ENCODE assay signal across 16 cellular contexts in genomic region chr22:48940266-48940987, GRCh38.
DNase-seq lines count a peak whose midpoint lies in the region; TF ChIP-seq lines count a peak whose summit lies in the region.
"Had no signal": no experiment of that assay in that cellular context is flagged by ENCODE, and none has a peak within 500 bp of the region (broad histone marks: within the 10 kb centered on the region; RNA-seq: fewer than 3 reads in every experiment).

No MANE protein-coding gene starts in this region.

- in situ Hi-C loops in transverse colon (cut with MboI; ENCODE audit: low pct_ligation_motif_present in 1 of 4, low pct_unique_long_range_greater_than_20kb in 1 of 4, low sequenced_read_pairs in 3 of 4): no loop called here

- no peak overlapping the region for H4K91ac ChIP-seq in neuronal stem cell (ENCODE audit: low read depth, low read length, poor library complexity)

- H3K4me3 ChIP-seq in neuronal stem cell (ENCODE audit: low read length in 2 of 2): no peak overlapping the region
- no peak overlapping the region for H3K4me3 ChIP-seq in transverse colon
- H3K4me3 ChIP-seq: adrenal gland, gastrocnemius medialis had no signal

- intact Hi-C loops in transverse colon (cut with DNase I; ENCODE audit: low total_unique reads): no loop called here

- H2BK15ac ChIP-seq in neuronal stem cell (ENCODE audit: low read length): peak overlapping the region; percentile 25

- H3K27me3 ChIP-seq in neuronal stem cell (ENCODE audit: control insufficient read depth in 3 of 3, insufficient read depth in 3 of 3, low read depth in 1 of 3, low read length in 3 of 3) (no peaks in the 10 kb centered on the region), transverse colon (peaks cover 5% of the 10 kb centered on the region)
- H3K27me3 ChIP-seq: adrenal gland, gastrocnemius medialis had no signal

- H2BK5ac ChIP-seq in neuronal stem cell (ENCODE audit: low read length): no peak overlapping the region

- no peak for TF ChIP-seq CTCF in transverse colon (IDR thresholded peaks at IDR 0.05)

- H2AFZ ChIP-seq in neuronal stem cell (ENCODE audit: low read length): no peak overlapping the region

- H2AK5ac ChIP-seq in neuronal stem cell (ENCODE audit: low read depth, low read length): peak overlapping the region; percentile 9

- no peak overlapping the region for H3K9ac ChIP-seq in neuronal stem cell (ENCODE audit: low read depth, low read length, poor library complexity)

- no peak overlapping the region for H2BK120ac ChIP-seq in neuronal stem cell (ENCODE audit: low read depth, low read length)

- H3K4me1 ChIP-seq in neuronal stem cell (ENCODE audit: control insufficient read depth in 2 of 2, insufficient read depth in 1 of 2, low read depth in 1 of 2, low read length in 2 of 2) (no peaks in the 10 kb centered on the region), transverse colon (no peaks in the 10 kb centered on the region)
- H3K4me1 ChIP-seq: adrenal gland, gastrocnemius medialis had no signal

- H3K4me2 ChIP-seq in neuronal stem cell (ENCODE audit: insufficient read depth, low read length, poor library complexity, severe bottlenecking): no peak overlapping the region

- H3K23ac ChIP-seq in neuronal stem cell (ENCODE audit: low read depth, low read length, poor library complexity): no peak overlapping the region

- TF ChIP-seq EP300 in transverse colon (IDR thresholded peaks at IDR 0.05; ENCODE audit: low read depth): no peak

- H3K36me3 ChIP-seq in neuronal stem cell (replicated peaks in 1 of 2; ENCODE audit: control insufficient read depth in 2 of 2, insufficient read depth in 2 of 2, low read length in 2 of 2) (no peaks in the 10 kb centered on the region), transverse colon (no peaks in the 10 kb centered on the region)
- H3K36me3 ChIP-seq: adrenal gland, gastrocnemius medialis had no signal

- DNase-seq in activated CD8-positive, alpha-beta memory T cell treated with anti-CD3 and anti-CD28 coated beads, Interleukin-2, amount 50 U/mL, for 48 hours: peak; percentile 17
- DNase-seq in activated CD8-positive, alpha-beta memory T cell treated with anti-CD3 and anti-CD28 coated beads for 24 hours: no peak
- peak; percentile 34 for DNase-seq in ecto neural progenitor cell (ENCODE audit: low spot score)
- DNase-seq in neuronal stem cell (ENCODE audit: low spot score): no peak
- peak; percentile 3 for DNase-seq in transverse colon
- DNase-seq in kidney tubule cell (ENCODE audit: low spot score): no peak
- no peak for DNase-seq in COLO829 (ENCODE audit: low spot score)
- DNase-seq in NCI-H510A treated with DMSO at 0.1 percent for 48 hours (lab: John Stamatoyannopoulos, UW): no peak
- DNase-seq: DMS79 treated with DMSO at 0.1 percent for 48 hours; gastrocnemius medialis; GDM1; NCI-H1694; NCI-H2171; stimulated activated CD4-positive, alpha-beta T cell treated with anti-CD3 and anti-CD28 coated beads, Interleukin-4, amount 100 ng/mL, for 24 hours; T-helper 9 cell had no signal

- H3K4ac ChIP-seq in neuronal stem cell (ENCODE audit: low read length): no peak overlapping the region

- no peak overlapping the region for H4K8ac ChIP-seq in neuronal stem cell (ENCODE audit: low read depth, low read length)

- H3K14ac ChIP-seq in neuronal stem cell (ENCODE audit: low read length): no peak overlapping the region

- H3K27ac ChIP-seq in neuronal stem cell (replicated peaks; ENCODE audit: low read length) (no peak overlapping the region), transverse colon (no peak overlapping the region)
- H3K27ac ChIP-seq: adrenal gland, gastrocnemius medialis had no signal

- WGBS in neuronal stem cell (ENCODE audit: extremely low coverage in 2 of 2, insufficient read length in 2 of 2, insufficient replicate concordance in 1 of 2), 2 donors: no CpG with 5 or more reads among the region's 19 CpGs
- 73% methylated on average over 19 of the region's 19 CpGs; no CpG with 5 or more reads in 1 of the 2 donors for WGBS in transverse colon (ENCODE audit: low coverage in 1 of 2), 2 donors

- no peak overlapping the region for H2BK12ac ChIP-seq in neuronal stem cell (ENCODE audit: low read length)

- no peak overlapping the region for H3K18ac ChIP-seq in neuronal stem cell (ENCODE audit: low read length)

- H3K9me3 ChIP-seq in neuronal stem cell (replicated peaks in 1 of 2; ENCODE audit: control insufficient read depth in 2 of 2, insufficient read depth in 1 of 2, low read depth in 1 of 2, low read length in 2 of 2) (peaks cover 0 to 6% of the 10 kb centered on the region in 2 donors), transverse colon (no peaks in the 10 kb centered on the region)
- H3K9me3 ChIP-seq: adrenal gland, gastrocnemius medialis had no signal

- TF ChIP-seq POLR2A in transverse colon (IDR thresholded peaks at IDR 0.05): no peak

- no peaks in the 10 kb centered on the region for H3K79me1 ChIP-seq in neuronal stem cell (ENCODE audit: low read depth, low read length)

Comparison
In these comparisons a context has a peak if more than half of its experiments do, and no peak if none do; other contexts are left out.
1. DNase-seq: peak in activated CD8-positive, alpha-beta memory T cell treated with anti-CD3 and anti-CD28 coated beads, Interleukin-2, amount 50 U/mL, for 48 hours (single experiment), ecto neural progenitor cell (single experiment) and transverse colon (single experiment); none in activated CD8-positive, alpha-beta memory T cell treated with anti-CD3 and anti-CD28 coated beads for 24 hours (single experiment), neuronal stem cell (single experiment), kidney tubule cell (single experiment), COLO829 (single experiment) and NCI-H510A treated with DMSO at 0.1 percent for 48 hours (single experiment).